Comparison of ENCODE assay signal across 15 cellular contexts in genomic region chr3:71061037-71061436, GRCh38.
DNase-seq lines count a peak whose midpoint lies in the region; ATAC-seq and TF ChIP-seq lines count a peak whose summit lies in the region.
"Had no signal": no experiment of that assay in that cellular context is flagged by ENCODE, and none has a peak within 500 bp of the region (broad histone marks: within the 10 kb centered on the region; RNA-seq: fewer than 3 reads in every experiment).

No MANE protein-coding gene starts in this region.

- DNase-seq in CD4-positive, alpha-beta memory T cell: no peak
- DNase-seq in esophagus muscularis mucosa (ENCODE audit: extremely low spot score): no peak
- no peak for DNase-seq in sigmoid colon
- DNase-seq in middle frontal gyrus (ENCODE audit: extremely low spot score, low spot score): no peak
- DNase-seq in pons (ENCODE audit: low spot score): no peak
- DNase-seq in stimulated activated CD4-positive, alpha-beta T cell treated with anti-CD3 and anti-CD28 coated beads, Interleukin-4, amount 100 ng/mL, for 4 hours: no peak
- DNase-seq: activated CD4-positive, alpha-beta T cell treated with anti-CD3 and anti-CD28 coated beads, Interleukin-2, amount 10 ng/mL, durations not matched to agents 7 days and 5 days; activated gamma-delta T cell treated with Interleukin-2 at 50 U/mL for 16 hours; foreskin melanocyte; kidney; NCI-H2081; NK-92 treated with Interleukin-12 subunit alpha and Interleukin-12 subunit beta, amount 100 ng/mL, for 24 hours had no signal

- CTCF ChIA-PET in CD4-positive, alpha-beta memory T cell (lab: Charles Lee; ENCODE audit: partially characterized antibody): interaction anchor here (0.9 to 3.6 kb wide), 8 partner anchors 8 to 450 kb away, joined by 3 to 17 read pairs (median 6); no protein-coding TSS in a partner anchor

- intact Hi-C loops in CD4-positive, alpha-beta memory T cell (cut with micrococcal nuclease): loop anchor here (5.0 to 10.0 kb wide), 3 partner anchors 246 to 661 kb away; no protein-coding TSS in a partner anchor
- intact Hi-C loops in esophagus muscularis mucosa (cut with DNase I): loop anchor here (5.0 to 10.0 kb wide), 4 partner anchors 44 to 521 kb away; partner anchors contain the start of gene FOXP1
- intact Hi-C loops in sigmoid colon (cut with DNase I): loop anchor here (5.0 kb wide), 2 partner anchors 246 to 521 kb away; partner anchors contain the start of gene FOXP1

- no peaks in the 10 kb centered on the region for H3K27me3 Mint-ChIP-seq in CD4-positive, alpha-beta memory T cell
- H3K27me3 Mint-ChIP-seq: activated CD4-positive, alpha-beta T cell treated with anti-CD3 and anti-CD28 coated beads, Interleukin-2, amount 10 ng/mL, durations not matched to agents 7 days and 5 days had no signal

- TF ChIP-seq CTCF in OCI-LY3 (IDR thresholded peaks at IDR 0.05; ENCODE audit: low read depth, low read length) (no peak), esophagus muscularis mucosa (IDR thresholded peaks at IDR 0.05) (no peak), sigmoid colon (IDR thresholded peaks at IDR 0.05) (no peak)

- peak overlapping the region in 4 of 7 donors; percentile 81 to 94 (median 88) for H3K27ac Mint-ChIP-seq in CD4-positive, alpha-beta memory T cell
- H3K27ac Mint-ChIP-seq: activated CD4-positive, alpha-beta T cell treated with anti-CD3 and anti-CD28 coated beads, Interleukin-2, amount 10 ng/mL, durations not matched to agents 7 days and 5 days had no signal

- peak overlapping the region; percentile 93 for H3K9ac ChIP-seq in OCI-LY3 (ENCODE audit: low read length)

- H3K36me3 ChIP-seq in CD4-positive, alpha-beta memory T cell (ENCODE audit: insufficient read depth, low read length): no peaks in the 10 kb centered on the region
- H3K36me3 ChIP-seq in OCI-LY3 (replicated peaks; ENCODE audit: low read depth, low read length) (peaks cover 9% of the 10 kb centered on the region), esophagus muscularis mucosa (no peaks in the 10 kb centered on the region), sigmoid colon (no peaks in the 10 kb centered on the region)

- H3K27ac ChIP-seq in CD4-positive, alpha-beta memory T cell (ENCODE audit: low read depth, low read length): peak overlapping the region; percentile 90
- H3K27ac ChIP-seq in OCI-LY3 (ENCODE audit: low read length) (peak overlapping the region; percentile 20; the same call in 1 of the 2 replicates), esophagus muscularis mucosa (replicated peaks in 1 of 4) (peak overlapping the region; percentile 92 to 98 (median 98)), sigmoid colon (peak overlapping the region; percentile 92 to 99 (median 98))
- H3K27ac ChIP-seq: C4-2B had no signal

- TF ChIP-seq EP300 in esophagus muscularis mucosa (IDR thresholded peaks at IDR 0.05): no peak
- no peak for TF ChIP-seq EP300 in sigmoid colon (IDR thresholded peaks at IDR 0.05)

- H3K79me2 ChIP-seq in OCI-LY3 (ENCODE audit: low read length): peaks cover 100% of the 10 kb centered on the region

- peak overlapping the region; percentile 89 for H3K4me2 ChIP-seq in OCI-LY3 (ENCODE audit: low read length)

- POLR2A ChIA-PET in CD4-positive, alpha-beta memory T cell (lab: Charles Lee; ENCODE audit: partially characterized antibody): interaction anchor here (1.1 to 7.9 kb wide), 6 partner anchors 12 to 522 kb away, joined by 4 to 97 read pairs (median 34); no protein-coding TSS in a partner anchor

- no peaks in the 10 kb centered on the region for H3K9me3 Mint-ChIP-seq in CD4-positive, alpha-beta memory T cell
- H3K9me3 Mint-ChIP-seq: activated CD4-positive, alpha-beta T cell treated with anti-CD3 and anti-CD28 coated beads, Interleukin-2, amount 10 ng/mL, durations not matched to agents 7 days and 5 days had no signal

- peaks cover 0 to 22% of the 10 kb centered on the region in 2 donors for H3K36me3 Mint-ChIP-seq in CD4-positive, alpha-beta memory T cell

- H3K4me3 Mint-ChIP-seq in CD4-positive, alpha-beta memory T cell: peak overlapping the region in 2 of 8 donors; percentile 21 to 70
- H3K4me3 Mint-ChIP-seq: activated CD4-positive, alpha-beta T cell treated with anti-CD3 and anti-CD28 coated beads, Interleukin-2, amount 10 ng/mL, durations not matched to agents 7 days and 5 days had no signal

- TF ChIP-seq POLR2A in esophagus muscularis mucosa (IDR thresholded peaks at IDR 0.05; ENCODE audit: low read depth): no peak
- no peak for TF ChIP-seq POLR2A in sigmoid colon (IDR thresholded peaks at IDR 0.05)

- peaks cover 72% of the 10 kb centered on the region for H3K4me1 ChIP-seq in CD4-positive, alpha-beta memory T cell (ENCODE audit: insufficient read depth, low read length)
- H3K4me1 ChIP-seq in OCI-LY3 (ENCODE audit: low read length) (peaks cover 73% of the 10 kb centered on the region), esophagus muscularis mucosa (peaks cover 35 to 61% (median 56%) of the 10 kb centered on the region in 4 donors), sigmoid colon (peaks cover 0 to 66% (median 60%) of the 10 kb centered on the region in 4 donors)

- peaks cover 83% of the 10 kb centered on the region for H4K20me1 ChIP-seq in OCI-LY3 (ENCODE audit: insufficient read depth, low read length)

- H3K4me3 ChIP-seq in CD4-positive, alpha-beta memory T cell (ENCODE audit: low read length in 2 of 2): peak overlapping the region in 1 of 2 donors; percentile 13
- peak overlapping the region; percentile 86 for H3K4me3 ChIP-seq in OCI-LY3 (ENCODE audit: low read length)
- H3K4me3 ChIP-seq in esophagus muscularis mucosa: peak overlapping the region; percentile 68 to 75 (median 72)
- peak overlapping the region in 3 of 4 donors; percentile 71 to 81 (median 73) for H3K4me3 ChIP-seq in sigmoid colon

- ATAC-seq in HG02623 (IDR thresholded peaks at IDR 0.05; ENCODE audit: unreplicated experiment): no peak

- 27% methylated on average over 4 of the region's 4 CpGs for WGBS in esophagus muscularis mucosa
- WGBS in sigmoid colon, 2 donors: 19 to 56% methylated on average over 4 of the region's 4 CpGs

- no peaks in the 10 kb centered on the region for H3K27me3 ChIP-seq in CD4-positive, alpha-beta memory T cell (ENCODE audit: insufficient read depth, low read length)
- H3K27me3 ChIP-seq in OCI-LY3 (ENCODE audit: low read depth, low read length): no peaks in the 10 kb centered on the region
- H3K27me3 ChIP-seq in esophagus muscularis mucosa: no peaks in the 10 kb centered on the region
- H3K27me3 ChIP-seq in sigmoid colon: no peaks in the 10 kb centered on the region

- H3K9me3 ChIP-seq in CD4-positive, alpha-beta memory T cell (ENCODE audit: control insufficient read depth in 1 of 2, low read length in 2 of 2): no peaks in the 10 kb centered on the region
- no peaks in the 10 kb centered on the region for H3K9me3 ChIP-seq in OCI-LY3 (ENCODE audit: insufficient read depth, low read length)
- H3K9me3 ChIP-seq in esophagus muscularis mucosa: no peaks in the 10 kb centered on the region
- H3K9me3 ChIP-seq in sigmoid colon: no peaks in the 10 kb centered on the region

- H3K4me1 Mint-ChIP-seq in CD4-positive, alpha-beta memory T cell: peaks cover 6 to 69% (median 55%) of the 10 kb centered on the region in 4 donors

- H2AFZ ChIP-seq in OCI-LY3 (ENCODE audit: low read depth, low read length): no peak overlapping the region

Comparison
In these comparisons a context has a peak if more than half of its experiments do, and no peak if none do; other contexts are left out.
1. H3K27ac ChIP-seq: peak in every context shown above with its lines; median percentile 98 in esophagus muscularis mucosa; 98 in sigmoid colon; 90 in CD4-positive, alpha-beta memory T cell; 20 in OCI-LY3.